In genomic region chr6:1381397-1382330, GRCh38 we compare ENCODE assay signal across 8 cellular contexts. TPM values are rescaled to one million over a fixed set of nuclear protein-coding genes. Genes with fewer than 3 reads are reported as not detected.
DNase-seq lines count a peak whose midpoint lies in the region; ATAC-seq and TF ChIP-seq lines count a peak whose summit lies in the region.

No MANE protein-coding gene starts in this region.

- peaks cover 77% of the 10 kb centered on the region for H3K27me3 Mint-ChIP-seq in CD4-positive, CD25-positive, alpha-beta regulatory T cell
- H3K27me3 Mint-ChIP-seq in WTC11 (ENCODE audit: low read depth): peaks cover 99% of the 10 kb centered on the region

- H3K27ac Mint-ChIP-seq in CD4-positive, CD25-positive, alpha-beta regulatory T cell: no peak overlapping the region
- no peak overlapping the region for H3K27ac Mint-ChIP-seq in WTC11

- no peaks in the 10 kb centered on the region for H3K36me3 ChIP-seq in CD4-positive, CD25-positive, alpha-beta regulatory T cell (ENCODE audit: control insufficient read depth, insufficient read depth, low read length)
- no peaks in the 10 kb centered on the region for H3K36me3 ChIP-seq in right lobe of liver

- peaks cover 38% of the 10 kb centered on the region for H3K4me1 ChIP-seq in CD4-positive, CD25-positive, alpha-beta regulatory T cell (ENCODE audit: control insufficient read depth, insufficient read depth, low read length, poor library complexity, severe bottlenecking)
- H3K4me1 ChIP-seq in right lobe of liver: peaks cover 0 to 28% (median 2%) of the 10 kb centered on the region in 4 donors

- POLR2A ChIA-PET in WTC11 (lab: Charles Lee): interaction anchor here (0.6 kb wide), 1 partner anchor 65 kb away, joined by 3 read pairs; no protein-coding TSS in a partner anchor

- intact Hi-C loops in right lobe of liver (cut with DNase I): no loop called here

- no peaks in the 10 kb centered on the region for H3K36me3 Mint-ChIP-seq in CD4-positive, CD25-positive, alpha-beta regulatory T cell
- no peaks in the 10 kb centered on the region; the same call in 1 of the 2 replicates for H3K36me3 Mint-ChIP-seq in WTC11

- peaks cover 37% of the 10 kb centered on the region for H3K27me3 ChIP-seq in CD4-positive, CD25-positive, alpha-beta regulatory T cell (ENCODE audit: control insufficient read depth, insufficient read depth, low read length)
- H3K27me3 ChIP-seq in right lobe of liver: peaks cover 40 to 84% of the 10 kb centered on the region in 2 donors

- no peaks in the 10 kb centered on the region for H3K9me3 ChIP-seq in CD4-positive, CD25-positive, alpha-beta regulatory T cell (ENCODE audit: control insufficient read depth in 2 of 2, low read length in 2 of 2)
- no peaks in the 10 kb centered on the region for H3K9me3 ChIP-seq in right lobe of liver

- CTCF ChIA-PET in WTC11 (lab: Charles Lee): interaction anchor here (0.6 to 3.5 kb wide), 23 partner anchors 8 to 1193 kb away, joined by 3 to 24 read pairs (median 4); partner anchors contain the start of gene FOXQ1

- peak in 1 of 2 donors; percentile 32 for ATAC-seq in CD4-positive, CD25-positive, alpha-beta regulatory T cell (ENCODE audit: low read depth in 2 of 2)
- peak; percentile 6 for ATAC-seq in WTC11
- ATAC-seq in right lobe of liver: peak; percentile 76 to 93 (median 88)
- no peak for ATAC-seq in HG03442 (IDR thresholded peaks at IDR 0.05; ENCODE audit: unreplicated experiment)

- H3K27ac ChIP-seq in CD4-positive, CD25-positive, alpha-beta regulatory T cell (ENCODE audit: insufficient read depth, low read length, poor library complexity, severe bottlenecking): no peak overlapping the region
- no peak overlapping the region for H3K27ac ChIP-seq in right lobe of liver

- no peak for TF ChIP-seq POLR2A in right lobe of liver (IDR thresholded peaks at IDR 0.05)

- DNase-seq in CD4-positive, CD25-positive, alpha-beta regulatory T cell: peak in 2 of 3 donors; percentile 13 to 41
- DNase-seq in HUDEP-2 (lab: John Stamatoyannopoulos, UW; ENCODE audit: unreplicated experiment in 76 of 76): peak in 39 of 76 experiments; percentile 3 to 65 (median 34)
- peak; percentile 80 for DNase-seq in WTC11 (ENCODE audit: low spot score)
- DNase-seq in cerebellum (ENCODE audit: low spot score): peak; percentile 60
- DNase-seq in right lobe of liver: peak in 2 of 3 donors; percentile 50 to 60
- peak; percentile 33 to 57 (median 48) for DNase-seq in stimulated activated CD4-positive, alpha-beta T cell treated with anti-CD3 and anti-CD28 coated beads, TNF-alpha, amount 100 ng/mL, for 48 hours (ENCODE audit: low read depth in 3 of 3)
- DNase-seq in NCI-H1694 (lab: John Stamatoyannopoulos, UW): no peak

- no peak overlapping the region for H3K4me3 ChIP-seq in CD4-positive, CD25-positive, alpha-beta regulatory T cell (ENCODE audit: low read depth, low read length)
- H3K4me3 ChIP-seq in right lobe of liver: peak overlapping the region in 1 of 3 donors; percentile 16

- peaks cover 5 to 47% (median 17%) of the 10 kb centered on the region in 4 donors for H3K4me1 Mint-ChIP-seq in CD4-positive, CD25-positive, alpha-beta regulatory T cell
- peaks cover 49% of the 10 kb centered on the region for H3K4me1 Mint-ChIP-seq in WTC11

- 1% methylated on average over 23 of the region's 90 CpGs for WGBS in right lobe of liver (ENCODE audit: insufficient coverage, low coverage, low lambda C conversion rate, missing lambda C conversion rate)

- TF ChIP-seq CTCF in WTC11 (IDR thresholded peaks at IDR 0.05) (peak; percentile 96), right lobe of liver (IDR thresholded peaks at IDR 0.05) (peak; percentile 84 to 92 (median 86))

- peak overlapping the region in 3 of 4 donors; percentile 27 to 78 (median 66) for H3K4me3 Mint-ChIP-seq in CD4-positive, CD25-positive, alpha-beta regulatory T cell
- peak overlapping the region; percentile 65 for H3K4me3 Mint-ChIP-seq in WTC11

- H3K9me3 Mint-ChIP-seq in CD4-positive, CD25-positive, alpha-beta regulatory T cell: peaks cover 0 to 5% (median 0%) of the 10 kb centered on the region in 7 donors
- no peaks in the 10 kb centered on the region for H3K9me3 Mint-ChIP-seq in WTC11

TF ChIP-seq in WTC11, 78 proteins besides CTCF, POLR2A, EP300 and RAD21 (continues in another document):
- TF ChIP-seq E2F5 (CRISPR knock-in tag; IDR thresholded peaks at IDR 0.05) (peak; percentile 80), GABPB1 (CRISPR knock-in tag; IDR thresholded peaks at IDR 0.05) (0 out of 2 replicates have a peak, but pooled peaks have one; percentile 26), USF2 (CRISPR knock-in tag; IDR thresholded peaks at IDR 0.05) (no peak; the same call in 1 of the 2 replicates), TCF7 (CRISPR knock-in tag; IDR thresholded peaks at IDR 0.05; ENCODE audit: low read depth) (no peak), ETV6 (CRISPR knock-in tag; IDR thresholded peaks at IDR 0.05) (0 out of 2 replicates have a peak, but pooled peaks have one; percentile 50), ZNF263 (CRISPR knock-in tag; IDR thresholded peaks at IDR 0.05; ENCODE audit: low read depth) (0 out of 2 replicates have a peak, but pooled peaks have one; percentile 30), ESRRA (CRISPR knock-in tag; IDR thresholded peaks at IDR 0.05; ENCODE audit: borderline replicate concordance) (0 out of 2 replicates have a peak, but pooled peaks have one; percentile 65)
- TF ChIP-seq, protein P1, sequence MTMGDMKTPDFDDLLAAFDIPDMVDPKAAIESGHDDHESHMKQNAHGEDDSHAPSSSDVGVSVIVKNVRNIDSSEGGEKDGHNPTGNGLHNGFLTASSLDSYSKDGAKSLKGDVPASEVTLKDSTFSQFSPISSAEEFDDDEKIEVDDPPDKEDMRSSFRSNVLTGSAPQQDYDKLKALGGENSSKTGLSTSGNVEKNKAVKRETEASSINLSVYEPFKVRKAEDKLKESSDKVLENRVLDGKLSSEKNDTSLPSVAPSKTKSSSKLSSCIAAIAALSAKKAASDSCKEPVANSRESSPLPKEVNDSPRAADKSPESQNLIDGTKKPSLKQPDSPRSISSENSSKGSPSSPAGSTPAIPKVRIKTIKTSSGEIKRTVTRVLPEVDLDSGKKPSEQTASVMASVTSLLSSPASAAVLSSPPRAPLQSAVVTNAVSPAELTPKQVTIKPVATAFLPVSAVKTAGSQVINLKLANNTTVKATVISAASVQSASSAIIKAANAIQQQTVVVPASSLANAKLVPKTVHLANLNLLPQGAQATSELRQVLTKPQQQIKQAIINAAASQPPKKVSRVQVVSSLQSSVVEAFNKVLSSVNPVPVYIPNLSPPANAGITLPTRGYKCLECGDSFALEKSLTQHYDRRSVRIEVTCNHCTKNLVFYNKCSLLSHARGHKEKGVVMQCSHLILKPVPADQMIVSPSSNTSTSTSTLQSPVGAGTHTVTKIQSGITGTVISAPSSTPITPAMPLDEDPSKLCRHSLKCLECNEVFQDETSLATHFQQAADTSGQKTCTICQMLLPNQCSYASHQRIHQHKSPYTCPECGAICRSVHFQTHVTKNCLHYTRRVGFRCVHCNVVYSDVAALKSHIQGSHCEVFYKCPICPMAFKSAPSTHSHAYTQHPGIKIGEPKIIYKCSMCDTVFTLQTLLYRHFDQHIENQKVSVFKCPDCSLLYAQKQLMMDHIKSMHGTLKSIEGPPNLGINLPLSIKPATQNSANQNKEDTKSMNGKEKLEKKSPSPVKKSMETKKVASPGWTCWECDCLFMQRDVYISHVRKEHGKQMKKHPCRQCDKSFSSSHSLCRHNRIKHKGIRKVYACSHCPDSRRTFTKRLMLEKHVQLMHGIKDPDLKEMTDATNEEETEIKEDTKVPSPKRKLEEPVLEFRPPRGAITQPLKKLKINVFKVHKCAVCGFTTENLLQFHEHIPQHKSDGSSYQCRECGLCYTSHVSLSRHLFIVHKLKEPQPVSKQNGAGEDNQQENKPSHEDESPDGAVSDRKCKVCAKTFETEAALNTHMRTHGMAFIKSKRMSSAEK (CRISPR knock-in tag; IDR thresholded peaks at IDR 0.05; ENCODE audit: borderline replicate concordance): no peak
- TF ChIP-seq, protein P2, sequence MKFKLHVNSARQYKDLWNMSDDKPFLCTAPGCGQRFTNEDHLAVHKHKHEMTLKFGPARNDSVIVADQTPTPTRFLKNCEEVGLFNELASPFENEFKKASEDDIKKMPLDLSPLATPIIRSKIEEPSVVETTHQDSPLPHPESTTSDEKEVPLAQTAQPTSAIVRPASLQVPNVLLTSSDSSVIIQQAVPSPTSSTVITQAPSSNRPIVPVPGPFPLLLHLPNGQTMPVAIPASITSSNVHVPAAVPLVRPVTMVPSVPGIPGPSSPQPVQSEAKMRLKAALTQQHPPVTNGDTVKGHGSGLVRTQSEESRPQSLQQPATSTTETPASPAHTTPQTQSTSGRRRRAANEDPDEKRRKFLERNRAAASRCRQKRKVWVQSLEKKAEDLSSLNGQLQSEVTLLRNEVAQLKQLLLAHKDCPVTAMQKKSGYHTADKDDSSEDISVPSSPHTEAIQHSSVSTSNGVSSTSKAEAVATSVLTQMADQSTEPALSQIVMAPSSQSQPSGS (CRISPR knock-in tag; IDR thresholded peaks at IDR 0.05; ENCODE audit: borderline replicate concordance, low read depth): no peak

RNA-seq across cellular contexts. Expression of gene FOXF2, which starts 7.7 kb away (rescaled TPM):
- total RNA-seq in CD4-positive, CD25-positive, alpha-beta regulatory T cell: not detected
- not detected for polyA plus RNA-seq in CD4-positive, CD25-positive, alpha-beta regulatory T cell
- total RNA-seq in WTC11 (2021) (0.07 to 0.11 TPM in 2 of 3 replicates, not detected in the other), cerebellum (2.4 TPM), right lobe of liver (under 1 TPM in 2 of 6 experiments, not detected in 4; 0.11 to 0.19 TPM)
